Comparison of ENCODE assay signal across 17 cellular contexts in genomic region chr10:132406750-132407149, GRCh38. TPM values are rescaled to one million over a fixed set of nuclear protein-coding genes. Genes with fewer than 3 reads are reported as not detected.
DNase-seq lines count a peak whose midpoint lies in the region; ATAC-seq and TF ChIP-seq lines count a peak whose summit lies in the region.
"Had no signal": no experiment of that assay in that cellular context is flagged by ENCODE, and none has a peak within 500 bp of the region (broad histone marks: within the 10 kb centered on the region; RNA-seq: fewer than 3 reads in every experiment).

No MANE protein-coding gene starts in this region.

- H3K4me3 ChIP-seq in HUES6 (ENCODE audit: low read depth, low read length) (no peak overlapping the region), endodermal cell (ENCODE audit: low read length) (no peak overlapping the region), mucosa of descending colon (no peak overlapping the region), thyroid gland (replicated peaks in 1 of 3) (no peak overlapping the region)
- H3K4me3 ChIP-seq: thoracic aorta had no signal

- in situ Hi-C loops in KBM-7 (cut with MboI; ENCODE audit: low pct_unique_long_range_greater_than_20kb, low sequenced_read_pairs): no loop called here

- no peaks in the 10 kb centered on the region for H3K27me3 Mint-ChIP-seq in endodermal cell (ENCODE audit: insufficient read depth)
- no peaks in the 10 kb centered on the region for H3K27me3 Mint-ChIP-seq in T-helper 2 cell treated with Interferon-gamma antibody and Interleukin-4, amounts not matched to agents 5 μg/mL and 100 μg/mL, for 36 hours (ENCODE audit: low read depth)
- H3K27me3 Mint-ChIP-seq: activated B cell treated with CpG ODN at 0.5 μM for 24 hours; activated CD8-positive, alpha-beta memory T cell treated with anti-CD3 and anti-CD28 coated beads, Interleukin-2, amount 10 ng/mL, durations not matched to agents 7 days and 5 days had no signal

- H3K4me1 ChIP-seq in HUES6 (ENCODE audit: control insufficient read depth, insufficient read depth, low read length): peaks cover 44% of the 10 kb centered on the region
- no peaks in the 10 kb centered on the region for H3K4me1 ChIP-seq in endodermal cell (ENCODE audit: control insufficient read depth, insufficient read depth, low read length)
- H3K4me1 ChIP-seq in mucosa of descending colon (ENCODE audit: low read depth): peaks cover 69% of the 10 kb centered on the region
- H3K4me1 ChIP-seq in thyroid gland: peaks cover 54 to 68% of the 10 kb centered on the region in 2 donors

- TF ChIP-seq CTCF in endodermal cell (conservative IDR thresholded peaks at IDR 0.05): no peak
- no peak for TF ChIP-seq CTCF in mucosa of descending colon (IDR thresholded peaks at IDR 0.05)
- no peak for TF ChIP-seq CTCF in thyroid gland (IDR thresholded peaks at IDR 0.05)

- peaks cover 7% of the 10 kb centered on the region for H3K36me3 Mint-ChIP-seq in endodermal cell (ENCODE audit: low read depth)
- H3K36me3 Mint-ChIP-seq in T-helper 2 cell treated with Interferon-gamma antibody and Interleukin-4, amounts not matched to agents 5 μg/mL and 100 μg/mL, for 36 hours (ENCODE audit: low read depth): peaks cover 2% of the 10 kb centered on the region

- H3K4me1 Mint-ChIP-seq in endodermal cell: peaks cover 20% of the 10 kb centered on the region
- peaks cover 2% of the 10 kb centered on the region for H3K4me1 Mint-ChIP-seq in T-helper 2 cell treated with Interferon-gamma antibody and Interleukin-4, amounts not matched to agents 5 μg/mL and 100 μg/mL, for 36 hours (ENCODE audit: low read depth)

- WGBS in endodermal cell (ENCODE audit: insufficient coverage in 1 of 2, insufficient read length in 1 of 2), 2 experiments: 95 to 96% methylated on average over 11 to 15 of the region's 16 CpGs
- 82% methylated on average over 16 of the region's 16 CpGs; no CpG with 5 or more reads in 1 of the 2 donors for WGBS in thyroid gland, 2 donors

- intact Hi-C loops in mucosa of descending colon (cut with DNase I, micrococcal nuclease) (no loop called here), thyroid gland (cut with DNase I) (no loop called here)

- no peak for ATAC-seq in mucosa of descending colon
- ATAC-seq in HG02970 (IDR thresholded peaks at IDR 0.05; ENCODE audit: low FRiP score, unreplicated experiment): no peak
- ATAC-seq: activated CD8-positive, alpha-beta memory T cell treated with anti-CD3 and anti-CD28 coated beads, Interleukin-2, amount 10 ng/mL, durations not matched to agents 7 days and 5 days; SK-N-SH treated with all-trans-retinoic acid at 6 μM for 48 hours had no signal

- H3K27me3 ChIP-seq in HUES6 (ENCODE audit: control insufficient read depth, insufficient read depth, low read length) (no peaks in the 10 kb centered on the region), endodermal cell (ENCODE audit: control insufficient read depth, insufficient read depth, low read length, poor library complexity, severe bottlenecking) (no peaks in the 10 kb centered on the region), thyroid gland (no peaks in the 10 kb centered on the region)
- H3K27me3 ChIP-seq: brain microvascular endothelial cell had no signal

- H3K36me3 ChIP-seq in HUES6 (ENCODE audit: control insufficient read depth, insufficient read depth, low read length): peaks cover 12% of the 10 kb centered on the region
- no peaks in the 10 kb centered on the region for H3K36me3 ChIP-seq in endodermal cell (ENCODE audit: control insufficient read depth, insufficient read depth, low read length)
- H3K36me3 ChIP-seq in mucosa of descending colon (ENCODE audit: low read depth): peaks cover 7% of the 10 kb centered on the region
- H3K36me3 ChIP-seq in thyroid gland: peaks cover 18 to 24% of the 10 kb centered on the region in 2 donors

- TF ChIP-seq POLR2A in thyroid gland (IDR thresholded peaks at IDR 0.05): no peak

- no peaks in the 10 kb centered on the region for H3K9me3 Mint-ChIP-seq in endodermal cell
- no peaks in the 10 kb centered on the region for H3K9me3 Mint-ChIP-seq in T-helper 2 cell treated with Interferon-gamma antibody and Interleukin-4, amounts not matched to agents 5 μg/mL and 100 μg/mL, for 36 hours
- H3K9me3 Mint-ChIP-seq: activated B cell treated with CpG ODN at 0.5 μM for 24 hours had no signal

- no peak overlapping the region for H3K9ac ChIP-seq in HUES6 (ENCODE audit: low read length)
- H3K9ac ChIP-seq in endodermal cell (ENCODE audit: extremely low read depth, low read length, poor library complexity, severe bottlenecking): no peak overlapping the region

- H3K9me3 ChIP-seq in HUES6 (ENCODE audit: control insufficient read depth, insufficient read depth, low read depth, low read length) (no peaks in the 10 kb centered on the region), endodermal cell (ENCODE audit: control insufficient read depth, low read length) (no peaks in the 10 kb centered on the region), mucosa of descending colon (no peaks in the 10 kb centered on the region), thyroid gland (no peaks in the 10 kb centered on the region)
- H3K9me3 ChIP-seq: thoracic aorta had no signal

- peak overlapping the region; percentile 61 for H3K27ac Mint-ChIP-seq in endodermal cell
- H3K27ac Mint-ChIP-seq in T-helper 2 cell treated with Interferon-gamma antibody and Interleukin-4, amounts not matched to agents 5 μg/mL and 100 μg/mL, for 36 hours: no peak overlapping the region
- H3K27ac Mint-ChIP-seq: activated CD8-positive, alpha-beta memory T cell treated with anti-CD3 and anti-CD28 coated beads, Interleukin-2, amount 10 ng/mL, durations not matched to agents 7 days and 5 days had no signal

- H3K27ac ChIP-seq in HUES6 (ENCODE audit: low read depth, low read length): peak overlapping the region; percentile 86; the same call in 1 of the 2 replicates
- H3K27ac ChIP-seq in endodermal cell (ENCODE audit: low read depth, low read length): no peak overlapping the region
- peak overlapping the region; percentile 98 to 100 (median 99) for H3K27ac ChIP-seq in thyroid gland
- H3K27ac ChIP-seq: brain microvascular endothelial cell, thoracic aorta had no signal

- no peak overlapping the region for H3K4me3 Mint-ChIP-seq in endodermal cell
- no peak overlapping the region for H3K4me3 Mint-ChIP-seq in T-helper 2 cell treated with Interferon-gamma antibody and Interleukin-4, amounts not matched to agents 5 μg/mL and 100 μg/mL, for 36 hours
- H3K4me3 Mint-ChIP-seq: activated B cell treated with CpG ODN at 0.5 μM for 24 hours; activated CD8-positive, alpha-beta memory T cell treated with anti-CD3 and anti-CD28 coated beads, Interleukin-2, amount 10 ng/mL, durations not matched to agents 7 days and 5 days had no signal

- DNase-seq in endodermal cell (no peak), mucosa of descending colon (peak in 2 of 3 donors; percentile 25 to 54), thyroid gland (no peak), KBM-7 (no peak), hepatic stellate cell (ENCODE audit: low spot score) (no peak)
- no peak for DNase-seq in T-helper 2 cell treated with Interferon-gamma antibody and Interleukin-4, amounts not matched to agents 5 μg/mL and 100 μg/mL, for 36 hours (ENCODE audit: low spot score)
- DNase-seq: activated B cell treated with CpG ODN at 0.5 μM for 24 hours; activated CD8-positive, alpha-beta memory T cell treated with anti-CD3 and anti-CD28 coated beads, Interleukin-2, amount 10 ng/mL, durations not matched to agents 7 days and 5 days; activated naive CD4-positive, alpha-beta T cell treated with Interleukin-2 at 50 U/mL for 16 hours; brain microvascular endothelial cell; C1 segment of cervical spinal cord; DMS79 treated with DMSO at 0.1 percent for 48 hours; NCI-H2171 had no signal

RNA-seq across cellular contexts. Expression of gene PWWP2B, which starts 9.8 kb away (rescaled TPM):
- total RNA-seq in endodermal cell: 10 to 100 TPM; 11.4 to 13.9 TPM
- 7.5 TPM for polyA plus RNA-seq in endodermal cell (2013, experiment 1 of 2)
- polyA plus RNA-seq in endodermal cell (2013, experiment 2 of 2): 6.7 TPM
- total RNA-seq in mucosa of descending colon: 10 to 100 TPM; 37.7 to 55.6 (median 41.7) TPM
- 10 to 100 TPM; 14.5 to 35.4 (median 27.3) TPM for total RNA-seq in thyroid gland

Comparison
In these comparisons a context has a peak if more than half of its experiments do, and no peak if none do; other contexts are left out.
1. DNase-seq: peak in mucosa of descending colon (2 of 3); none in endodermal cell (single experiment), thyroid gland (0 of 2), T-helper 2 cell treated with Interferon-gamma antibody and Interleukin-4, amounts not matched to agents 5 μg/mL and 100 μg/mL, for 36 hours (single experiment), KBM-7 (single experiment) and hepatic stellate cell (single experiment).